8 cellular contexts compared by ENCODE assay signal in the genomic region with DNA sequence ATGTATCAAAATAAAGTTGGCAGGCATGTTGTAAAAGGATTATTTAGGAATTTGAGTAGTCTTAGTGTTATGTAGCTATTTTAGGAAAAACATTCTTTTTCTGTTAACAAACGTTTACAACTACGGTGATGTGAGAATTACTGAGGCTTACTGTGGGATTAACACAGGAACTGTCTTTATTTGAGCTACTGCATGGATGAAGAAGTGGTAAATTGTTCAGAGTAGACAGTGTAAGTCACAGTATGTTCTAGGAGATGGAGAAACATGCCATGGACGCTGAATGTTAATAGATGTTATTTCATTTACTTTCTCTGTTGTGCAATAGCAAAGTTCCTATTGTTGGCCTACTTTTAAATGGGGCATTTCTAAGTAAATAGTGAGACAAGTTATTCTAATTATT. TPM values are rescaled to one million over a fixed set of nuclear protein-coding genes. Genes with fewer than 3 reads are reported as not detected.
DNase-seq lines count a peak whose midpoint lies in the region; ATAC-seq and TF ChIP-seq lines count a peak whose summit lies in the region.

No MANE protein-coding gene starts in this region.

- peak in 1 of 2 donors; percentile 15 for TF ChIP-seq POLR2A in vagina (IDR thresholded peaks at IDR 0.05)

- peak; percentile 17 for DNase-seq in COLO829 (ENCODE audit: low spot score)
- peak; percentile 40 for DNase-seq in MCF 10A (ENCODE audit: unreplicated experiment)
- DNase-seq in medulla oblongata (ENCODE audit: extremely low spot score), result peak; percentile 66
- no peak for DNase-seq in vagina (ENCODE audit: extremely low spot score in 2 of 2)
- no peak for DNase-seq in GM19240 (ENCODE audit: insufficient read length, low spot score)
- no peak for DNase-seq in iPS-NIHi7 (ENCODE audit: extremely low spot score)

- H3K9me3 ChIP-seq in vagina, result no peaks in the 10 kb centered on the region

- H3K36me3 ChIP-seq in vagina, result no peaks in the 10 kb centered on the region

- TF ChIP-seq CTCF in MCF 10A (IDR thresholded peaks at IDR 0.05; ENCODE audit: unreplicated experiment) (no peak), vagina (IDR thresholded peaks at IDR 0.05) (no peak)

- H3K9me3 Mint-ChIP-seq in IgD-negative memory B cell, result no peaks in the 10 kb centered on the region
- H3K9me3 Mint-ChIP-seq in MCF 10A (ENCODE audit: unreplicated experiment), result no peaks in the 10 kb centered on the region

- no peaks in the 10 kb centered on the region for H3K27me3 ChIP-seq in vagina

- peaks cover 11 to 42% (median 30%) of the 10 kb centered on the region in 3 donors for H3K4me1 Mint-ChIP-seq in IgD-negative memory B cell
- H3K4me1 Mint-ChIP-seq in MCF 10A (ENCODE audit: insufficient read depth, unreplicated experiment), result peaks cover 13% of the 10 kb centered on the region

- H3K4me3 Mint-ChIP-seq in IgD-negative memory B cell (peak overlapping the region; percentile 87 to 99 (median 97)), MCF 10A (ENCODE audit: unreplicated experiment) (peak overlapping the region; percentile 93)

- H3K36me3 Mint-ChIP-seq in IgD-negative memory B cell, result no peaks in the 10 kb centered on the region
- peaks cover 6% of the 10 kb centered on the region for H3K36me3 Mint-ChIP-seq in MCF 10A (ENCODE audit: insufficient read depth, unreplicated experiment)

- no TSS peak for BruUV-seq in MCF 10A (replicated peaks; lab: Mats Ljungman, UMichigan)

- no peak overlapping the region for H3K27ac Mint-ChIP-seq in IgD-negative memory B cell
- peak overlapping the region; percentile 99 for H3K27ac Mint-ChIP-seq in MCF 10A (ENCODE audit: low read depth, unreplicated experiment)

- peaks cover 52% of the 10 kb centered on the region for H3K4me1 ChIP-seq in vagina

- CTCF ChIA-PET in MCF 10A (lab: Yijun Ruan, JAX), result interaction anchor here (0.6 to 0.9 kb wide), 4 partner anchors 75 to 159 kb away, joined by 3 to 4 read pairs (median 4); no protein-coding TSS in a partner anchor

- intact Hi-C loops in MCF 10A (cut with micrococcal nuclease) (no loop called here), vagina (cut with DNase I) (no loop called here)

- POLR2A ChIA-PET in MCF 10A (lab: Yijun Ruan, JAX), result interaction anchor here (0.6 to 7.1 kb wide), 21 partner anchors 8 to 1361 kb away, joined by 3 to 48 read pairs (median 4); partner anchors contain the start of genes CAMKMT, LRPPRC and PREPL

- ATAC-seq in HG03432 (IDR thresholded peaks at IDR 0.05; ENCODE audit: unreplicated experiment), result no peak

- H3K4me3 ChIP-seq in vagina, result peak overlapping the region; percentile 74 to 88

- H3K27ac ChIP-seq in vagina, result peak overlapping the region; percentile 94

- H3K27me3 Mint-ChIP-seq in IgD-negative memory B cell, result no peaks in the 10 kb centered on the region
- H3K27me3 Mint-ChIP-seq in MCF 10A (ENCODE audit: insufficient read depth, unreplicated experiment), result no peaks in the 10 kb centered on the region

RNA-seq across cellular contexts. Expression of gene PPM1B, which starts 1.7 kb away (rescaled TPM):
- 40.7 TPM for polyA plus RNA-seq in IgD-negative memory B cell
- total RNA-seq in MCF 10A (2022) (47.5 and 49.1 TPM in 2 replicates), vagina (32.2 TPM)

Comparison
In these comparisons a context has a peak if more than half of its experiments do, and no peak if none do; other contexts are left out.
1. DNase-seq: peak in COLO829 (single experiment), MCF 10A (single experiment) and medulla oblongata (single experiment); none in vagina (0 of 2), GM19240 (single experiment) and iPS-NIHi7 (single experiment).